Comparison of ENCODE assay signal across 8 cellular contexts in genomic region chr22:36027960-36028645, GRCh38. TPM values are rescaled to one million over a fixed set of nuclear protein-coding genes. Genes with fewer than 3 reads are reported as not detected.
DNase-seq lines count a peak whose midpoint lies in the region; ATAC-seq, FAIRE-seq and TF ChIP-seq lines count a peak whose summit lies in the region.

No MANE protein-coding gene starts in this region.

- H3K4me3 Mint-ChIP-seq in activated CD8-positive, alpha-beta T cell treated with anti-CD3 and anti-CD28 coated beads, Interleukin-2, amount 10 ng/mL, durations not matched to agents 7 days and 5 days: peak overlapping the region; percentile 71

- no peak for TF ChIP-seq CTCF in pancreas (IDR thresholded peaks at IDR 0.05)

- peak overlapping the region; percentile 29 to 79 (median 51) for H3K27ac ChIP-seq in pancreas

- no peaks in the 10 kb centered on the region for H3K9me3 Mint-ChIP-seq in activated CD8-positive, alpha-beta T cell treated with anti-CD3 and anti-CD28 coated beads, Interleukin-2, amount 10 ng/mL, durations not matched to agents 7 days and 5 days (ENCODE audit: insufficient read depth)

- H3K27ac Mint-ChIP-seq in activated CD8-positive, alpha-beta T cell treated with anti-CD3 and anti-CD28 coated beads, Interleukin-2, amount 10 ng/mL, durations not matched to agents 7 days and 5 days: no peak overlapping the region

- CTCF ChIA-PET in activated CD8-positive, alpha-beta T cell treated with anti-CD3 and anti-CD28 coated beads, Interleukin-2, amount 10 ng/mL, durations not matched to agents 7 days and 5 days (lab: Charles Lee): interaction anchor here (1.5 kb wide), 1 partner anchor 96 kb away, joined by 4 read pairs; no protein-coding TSS in a partner anchor

- no peaks in the 10 kb centered on the region for H3K9me3 ChIP-seq in pancreas

- 1% methylated on average over 32 to 87 of the region's 87 CpGs for WGBS in pancreas, 2 donors

- peak; percentile 86 for DNase-seq in DMS 273 (lab: John Stamatoyannopoulos, UW; ENCODE audit: unreplicated experiment)
- no peak for DNase-seq in DMS 273 treated with DMSO at 0.1 percent for 48 hours (lab: John Stamatoyannopoulos, UW)
- no peak for DNase-seq in activated CD8-positive, alpha-beta T cell treated with anti-CD3 and anti-CD28 coated beads, Interleukin-2, amount 10 ng/mL, durations not matched to agents 7 days and 5 days
- DNase-seq in head of caudate nucleus: peak in 22 of 42 donors; percentile 10 to 62 (median 32)
- DNase-seq in pancreas: peak in 2 of 6 donors; percentile 45 to 82
- no peak for DNase-seq in stimulated activated naive CD4-positive, alpha-beta T cell treated with Interleukin-2 at 50 U/mL for 16 hours (lab: John Stamatoyannopoulos, UW)

- peak overlapping the region; percentile 44 to 72 (median 67) for H3K4me3 ChIP-seq in pancreas

- intact Hi-C loops in head of caudate nucleus (cut with DNase I): loop anchor here (10.0 kb wide), 1 partner anchor 183 kb away; no protein-coding TSS in a partner anchor
- intact Hi-C loops in pancreas (cut with DNase I): no loop called here

- FAIRE-seq in pancreas (lab: Jason Lieb, UNC): no peak

- ATAC-seq in HG03342 (IDR thresholded peaks at IDR 0.05; ENCODE audit: unreplicated experiment) (peak; percentile 22), pancreas (peak; percentile 6 to 68 (median 19)), HG03520 (IDR thresholded peaks at IDR 0.05; ENCODE audit: unreplicated experiment) (no peak)
- ATAC-seq in activated CD8-positive, alpha-beta T cell treated with anti-CD3 and anti-CD28 coated beads, Interleukin-2, amount 10 ng/mL, durations not matched to agents 7 days and 5 days: peak; percentile 13

- no peaks in the 10 kb centered on the region for H3K27me3 ChIP-seq in pancreas

- POLR2A ChIA-PET in activated CD8-positive, alpha-beta T cell treated with anti-CD3 and anti-CD28 coated beads, Interleukin-2, amount 10 ng/mL, durations not matched to agents 7 days and 5 days (lab: Charles Lee): interaction anchor here (0.6 kb wide), 1 partner anchor 8 kb away, joined by 3 read pairs; no protein-coding TSS in a partner anchor

- no peaks in the 10 kb centered on the region for H3K36me3 ChIP-seq in pancreas

- H3K36me3 Mint-ChIP-seq in activated CD8-positive, alpha-beta T cell treated with anti-CD3 and anti-CD28 coated beads, Interleukin-2, amount 10 ng/mL, durations not matched to agents 7 days and 5 days (ENCODE audit: low read depth): no peaks in the 10 kb centered on the region

- peaks cover 19% of the 10 kb centered on the region for H3K4me1 Mint-ChIP-seq in activated CD8-positive, alpha-beta T cell treated with anti-CD3 and anti-CD28 coated beads, Interleukin-2, amount 10 ng/mL, durations not matched to agents 7 days and 5 days (ENCODE audit: low read depth)

- H3K27me3 Mint-ChIP-seq in activated CD8-positive, alpha-beta T cell treated with anti-CD3 and anti-CD28 coated beads, Interleukin-2, amount 10 ng/mL, durations not matched to agents 7 days and 5 days (ENCODE audit: low read depth): peaks cover 51% of the 10 kb centered on the region

- H3K4me1 ChIP-seq in pancreas: peaks cover 0 to 9% (median 9%) of the 10 kb centered on the region in 3 donors

RNA-seq across cellular contexts. Expression of gene RBFOX2, which starts 0.5 kb away (rescaled TPM):
- total RNA-seq in activated CD8-positive, alpha-beta T cell treated with anti-CD3 and anti-CD28 coated beads, Interleukin-2, amount 10 ng/mL, durations not matched to agents 7 days and 5 days: under 1 TPM; 0.03 to 0.37 TPM
- 10 to 100 TPM; 16.3 to 33.7 (median 18.5) TPM for total RNA-seq in pancreas
- 10 to 100 TPM; 12.9 to 13.7 TPM for polyA plus RNA-seq in pancreas

Comparison
In these comparisons a context has a peak if more than half of its experiments do, and no peak if none do; other contexts are left out.
1. DNase-seq: peak in DMS 273 (single experiment) and head of caudate nucleus (22 of 42); none in DMS 273 treated with DMSO at 0.1 percent for 48 hours (single experiment), activated CD8-positive, alpha-beta T cell treated with anti-CD3 and anti-CD28 coated beads, Interleukin-2, amount 10 ng/mL, durations not matched to agents 7 days and 5 days (single experiment) and stimulated activated naive CD4-positive, alpha-beta T cell treated with Interleukin-2 at 50 U/mL for 16 hours (single experiment).
2. RNA of gene RBFOX2, which starts 0.5 kb away (total RNA-seq): 16.3 to 33.7 TPM in pancreas; 0.03 to 0.37 TPM in activated CD8-positive, alpha-beta T cell treated with anti-CD3 and anti-CD28 coated beads, Interleukin-2, amount 10 ng/mL, durations not matched to agents 7 days and 5 days; every median in the first group is over 10 times any median in the second.